In genomic region chr3:23830869-23831484, GRCh38 we compare ENCODE assay signal across 9 cellular contexts. TPM values are rescaled to one million over a fixed set of nuclear protein-coding genes. Genes with fewer than 3 reads are reported as not detected.
DNase-seq lines count a peak whose midpoint lies in the region; ATAC-seq lines count a peak whose summit lies in the region.
"Had no signal": no experiment of that assay in that cellular context is flagged by ENCODE, and none has a peak within 500 bp of the region (broad histone marks: within the 10 kb centered on the region; RNA-seq: fewer than 3 reads in every experiment).

No MANE protein-coding gene starts in this region.

- no peaks in the 10 kb centered on the region for H3K36me3 Mint-ChIP-seq in activated naive CD4-positive, alpha-beta T cell treated with anti-CD3 and anti-CD28 coated beads for 36 hours (ENCODE audit: low read depth)
- no peaks in the 10 kb centered on the region for H3K36me3 Mint-ChIP-seq in stimulated activated naive CD8-positive, alpha-beta T cell treated with anti-CD3 and anti-CD28 coated beads, Interleukin-15, Interleukin-2, amounts not matched to agents 100 ng/mL and 50 ng/mL, for 24 hours (ENCODE audit: low read depth)

- H3K4me3 Mint-ChIP-seq in activated naive CD4-positive, alpha-beta T cell treated with anti-CD3 and anti-CD28 coated beads for 36 hours: no peak overlapping the region
- H3K4me3 Mint-ChIP-seq in stimulated activated naive CD8-positive, alpha-beta T cell treated with anti-CD3 and anti-CD28 coated beads, Interleukin-15, Interleukin-2, amounts not matched to agents 100 ng/mL and 50 ng/mL, for 24 hours: no peak overlapping the region

- ATAC-seq in HG02763 (IDR thresholded peaks at IDR 0.05; ENCODE audit: unreplicated experiment): peak; percentile 78

- intact Hi-C loops in activated naive CD4-positive, alpha-beta T cell treated with anti-CD3 and anti-CD28 coated beads for 36 hours (cut with micrococcal nuclease): loop anchor here (5.0 kb wide), 3 partner anchors 86 to 171 kb away; partner anchors contain the start of genes NKIRAS1, NR1D2 and RPL15

- H3K27me3 Mint-ChIP-seq in activated naive CD4-positive, alpha-beta T cell treated with anti-CD3 and anti-CD28 coated beads for 36 hours (ENCODE audit: low read depth): no peaks in the 10 kb centered on the region
- no peaks in the 10 kb centered on the region for H3K27me3 Mint-ChIP-seq in stimulated activated naive CD8-positive, alpha-beta T cell treated with anti-CD3 and anti-CD28 coated beads, Interleukin-15, Interleukin-2, amounts not matched to agents 100 ng/mL and 50 ng/mL, for 24 hours

- peaks cover 53% of the 10 kb centered on the region for H3K4me1 Mint-ChIP-seq in activated naive CD4-positive, alpha-beta T cell treated with anti-CD3 and anti-CD28 coated beads for 36 hours (ENCODE audit: low read depth)
- H3K4me1 Mint-ChIP-seq in stimulated activated naive CD8-positive, alpha-beta T cell treated with anti-CD3 and anti-CD28 coated beads, Interleukin-15, Interleukin-2, amounts not matched to agents 100 ng/mL and 50 ng/mL, for 24 hours (ENCODE audit: low read depth): peaks cover 63% of the 10 kb centered on the region

- CTCF ChIA-PET in activated naive CD4-positive, alpha-beta T cell treated with anti-CD3 and anti-CD28 coated beads for 36 hours (lab: Charles Lee): interaction anchor here (0.6 kb wide), 3 partner anchors 23 to 183 kb away, joined by 3 to 4 read pairs (median 3); no protein-coding TSS in a partner anchor

- no peaks in the 10 kb centered on the region for H3K9me3 Mint-ChIP-seq in activated naive CD4-positive, alpha-beta T cell treated with anti-CD3 and anti-CD28 coated beads for 36 hours
- no peaks in the 10 kb centered on the region for H3K9me3 Mint-ChIP-seq in stimulated activated naive CD8-positive, alpha-beta T cell treated with anti-CD3 and anti-CD28 coated beads, Interleukin-15, Interleukin-2, amounts not matched to agents 100 ng/mL and 50 ng/mL, for 24 hours

- H3K27ac Mint-ChIP-seq in activated naive CD4-positive, alpha-beta T cell treated with anti-CD3 and anti-CD28 coated beads for 36 hours: no peak overlapping the region
- H3K27ac Mint-ChIP-seq in stimulated activated naive CD8-positive, alpha-beta T cell treated with anti-CD3 and anti-CD28 coated beads, Interleukin-15, Interleukin-2, amounts not matched to agents 100 ng/mL and 50 ng/mL, for 24 hours: peak overlapping the region; percentile 57

- DNase-seq in activated naive CD4-positive, alpha-beta T cell treated with anti-CD3 and anti-CD28 coated beads for 36 hours: peak; percentile 24
- no peak for DNase-seq in activated naive CD4-positive, alpha-beta T cell treated with anti-CD3 and anti-CD28 coated beads, Interleukin-2, amount 50 U/mL, for 16 hours
- DNase-seq in MV-4-11 (lab: John Stamatoyannopoulos, UW): peak; percentile 60
- DNase-seq in GF-D8 (lab: John Stamatoyannopoulos, UW): no peak
- DNase-seq in NCI-H2196 (lab: John Stamatoyannopoulos, UW; ENCODE audit: unreplicated experiment): no peak
- no peak for DNase-seq in iPS-NIHi7 (ENCODE audit: extremely low spot score)
- DNase-seq: AML-193 had no signal

RNA-seq across cellular contexts. Expression of gene UBE2E1, which starts 25.2 kb away (rescaled TPM):
- 10 to 100 TPM; 66.0 to 66.6 TPM for total RNA-seq in activated naive CD4-positive, alpha-beta T cell treated with anti-CD3 and anti-CD28 coated beads for 36 hours

Comparison
In these comparisons a context has a peak if more than half of its experiments do, and no peak if none do; other contexts are left out.
1. DNase-seq: peak in activated naive CD4-positive, alpha-beta T cell treated with anti-CD3 and anti-CD28 coated beads for 36 hours (single experiment) and MV-4-11 (single experiment); none in activated naive CD4-positive, alpha-beta T cell treated with anti-CD3 and anti-CD28 coated beads, Interleukin-2, amount 50 U/mL, for 16 hours (single experiment), GF-D8 (single experiment), NCI-H2196 (single experiment) and iPS-NIHi7 (single experiment).